Comparison of ENCODE assay signal across 20 cellular contexts in the genomic region with DNA sequence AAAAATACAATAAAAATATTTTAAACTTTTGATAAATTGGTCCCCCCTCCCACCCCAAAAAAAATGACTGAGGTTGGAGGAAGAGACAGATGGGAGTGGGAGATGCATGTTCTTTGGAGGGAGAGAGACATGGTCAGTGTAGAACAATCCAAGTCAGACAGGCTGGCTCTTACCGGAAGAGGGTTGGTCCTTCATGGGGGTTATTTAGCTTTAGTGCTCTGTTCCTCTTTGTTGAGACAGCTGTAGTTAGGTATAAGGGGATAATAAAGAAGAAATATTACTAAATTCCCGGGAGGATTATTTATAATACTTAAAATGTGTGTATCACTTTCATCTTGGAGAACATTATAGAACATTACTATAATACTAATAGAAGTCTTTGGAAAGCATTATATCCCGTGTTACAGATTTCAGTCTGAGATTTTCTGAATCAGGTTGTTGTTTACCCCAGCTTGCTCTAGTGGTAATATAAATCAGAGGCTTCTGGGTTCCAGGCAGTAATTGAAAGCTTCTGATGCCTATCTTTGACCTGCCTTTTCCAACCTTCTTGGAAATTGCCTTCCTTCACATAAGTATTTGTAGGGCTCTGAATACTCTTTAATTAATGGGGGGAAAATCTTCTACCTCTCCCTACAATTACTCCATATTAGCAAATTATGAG.
DNase-seq lines count a peak whose midpoint lies in the region; ATAC-seq, FAIRE-seq and TF ChIP-seq lines count a peak whose summit lies in the region.
"Had no signal": no experiment of that assay in that cellular context is flagged by ENCODE, and none has a peak within 500 bp of the region (broad histone marks: within the 10 kb centered on the region; RNA-seq: fewer than 3 reads in every experiment).

No MANE protein-coding gene starts in this region.

- TF ChIP-seq EP300 in A549 (IDR thresholded peaks at IDR 0.05) = no peak
- no peak for TF ChIP-seq EP300 in K562 (IDR thresholded peaks at IDR 0.05; ENCODE audit: low read length)

- H3K27ac ChIP-seq in A549 (peak overlapping the region; percentile 59 to 84), K562 (ENCODE audit: extremely low read depth, low read depth, low read length) (no peak overlapping the region), MM.1S (ENCODE audit: low read length) (no peak overlapping the region)

- H3K9ac ChIP-seq in K562 (ENCODE audit: insufficient read depth in 1 of 2, low read depth in 2 of 2, low read length in 2 of 2) (no peak overlapping the region), MM.1S (ENCODE audit: low read length) (no peak overlapping the region)

- WGBS in A549 (ENCODE audit: missing lambda C conversion rate) = 87% methylated on average over 3 of the region's 3 CpGs
- 11% methylated on average over 3 of the region's 3 CpGs for WGBS in K562 (ENCODE audit: insufficient coverage, low coverage, missing lambda C conversion rate)

- no peaks in the 10 kb centered on the region for H3K9me3 ChIP-seq in A549
- H3K9me3 ChIP-seq in K562 (replicated peaks; ENCODE audit: control insufficient read depth, insufficient read depth, low read depth, low read length) = no peaks in the 10 kb centered on the region
- no peaks in the 10 kb centered on the region for H3K9me3 ChIP-seq in mucosa of descending colon
- no peaks in the 10 kb centered on the region for H3K9me3 ChIP-seq in MM.1S (replicated peaks; ENCODE audit: insufficient read depth, low read length)

- intact Hi-C loops in K562 (cut with micrococcal nuclease) (no loop called here), mucosa of descending colon (cut with DNase I, micrococcal nuclease) (no loop called here)

- no TSS peak for BruUV-seq in K562 (replicated peaks; lab: Mats Ljungman, UMichigan)

- no peak for ATAC-seq in A549
- ATAC-seq in K562 = no peak
- ATAC-seq in mucosa of descending colon = peak; percentile 32
- ATAC-seq: CD8-positive, alpha-beta T cell had no signal

- FAIRE-seq in A549 (lab: Jason Lieb, UNC) (no peak), K562 (lab: Jason Lieb, UNC) (no peak)
- FAIRE-seq: D721Med had no signal

- H3F3A ChIP-seq in MM.1S (ENCODE audit: insufficient read depth, low read length) = peaks cover 7% of the 10 kb centered on the region; the same call in 1 of the 2 replicates

- no peaks in the 10 kb centered on the region for H3K9me1 ChIP-seq in K562 (ENCODE audit: control insufficient read depth, insufficient read depth, low read length)

- no peak for TF ChIP-seq RAD21 in A549 (conservative IDR thresholded peaks at IDR 0.05 in 1 of 2, IDR thresholded peaks at IDR 0.05 in 1 of 2)
- TF ChIP-seq RAD21 in K562 (CRISPR knock-in tag; conservative IDR thresholded peaks at IDR 0.05 in 1 of 2, IDR thresholded peaks at IDR 0.05 in 1 of 2) = no peak

- H3K9me2 ChIP-seq in MM.1S (replicated peaks; ENCODE audit: insufficient read depth, low read length) = no peaks in the 10 kb centered on the region

- in situ Hi-C loops in K562 (cut with MboI) = no loop called here

- TF ChIP-seq CTCF in A549 (IDR thresholded peaks at IDR 0.05) (no peak), K562 (IDR thresholded peaks at IDR 0.05 in 2 of 3, conservative IDR thresholded peaks at IDR 0.05 in 1 of 3; ENCODE audit: insufficient read depth in 2 of 3, low read depth in 1 of 3, low read length in 3 of 3) (no peak), mucosa of descending colon (IDR thresholded peaks at IDR 0.05) (no peak), MM.1S (IDR thresholded peaks at IDR 0.05; ENCODE audit: low read length) (no peak)

- CTCF ChIA-PET in A549 (lab: Yijun Ruan, JAX) = interaction anchor here (1.4 kb wide), 1 partner anchor 437 kb away, joined by 5 read pairs; no protein-coding TSS in a partner anchor
- CTCF ChIA-PET in K562 (lab: Yijun Ruan, JAX; ENCODE audit: low intra/inter-chr PET ratio) = no interaction called here

- H3K4me3 ChIP-seq in A549 = no peak overlapping the region
- no peak overlapping the region for H3K4me3 ChIP-seq in K562
- H3K4me3 ChIP-seq in mucosa of descending colon = no peak overlapping the region
- H3K4me3 ChIP-seq in MM.1S (ENCODE audit: low read length) = no peak overlapping the region

- DNase-seq in A549 (ENCODE audit: low read depth in 1 of 2, low spot score in 1 of 2) (no peak), NOMO-1 (lab: John Stamatoyannopoulos, UW; ENCODE audit: unreplicated experiment in 2 of 2) (peak; percentile 23 to 54), K562 (ENCODE audit: extremely low read depth in 1 of 4, low spot score in 3 of 4) (peak in 1 of 4 experiments; percentile 17), mucosa of descending colon (no peak), MM.1S (no peak), NCI-H69 (lab: John Stamatoyannopoulos, UW) (no peak), NCI-H524 treated with DMSO at 0.1 percent for 48 hours (lab: John Stamatoyannopoulos, UW) (no peak)
- DNase-seq: ACHN; CD8-positive, alpha-beta T cell; DND-41; GDM1; HFFc6; IMR-90; NCI-H1048; NCI-H2107; NCI-H345; NCI-H748 treated with DMSO at 0.1 percent for 48 hours; OCI-M1; RPMI8226 had no signal

- POLR2A ChIA-PET in A549 (lab: Yijun Ruan, JAX) = no interaction called here
- POLR2A ChIA-PET in K562 (lab: Yijun Ruan, JAX) = interaction anchor here (0.7 kb wide), 1 partner anchor 727 kb away, joined by 3 read pairs; no protein-coding TSS in a partner anchor

- H3K4me2 ChIP-seq in A549 (no peak overlapping the region), K562 (ENCODE audit: insufficient read depth, low read length) (no peak overlapping the region), MM.1S (ENCODE audit: low read depth, low read length) (no peak overlapping the region)

- no peak overlapping the region for H2AFZ ChIP-seq in K562 (ENCODE audit: low read depth, low read length)
- H2AFZ ChIP-seq in MM.1S (ENCODE audit: low read length) = no peak overlapping the region

- H4K20me1 ChIP-seq in K562 (replicated peaks; ENCODE audit: control insufficient read depth, insufficient read depth, low read length) = no peaks in the 10 kb centered on the region
- H4K20me1 ChIP-seq in MM.1S (ENCODE audit: insufficient read depth, low read length) = no peaks in the 10 kb centered on the region

- H3K27me3 ChIP-seq in K562 (ENCODE audit: control insufficient read depth in 2 of 2, insufficient read depth in 2 of 2, low read length in 2 of 2) = peaks cover 2% of the 10 kb centered on the region in 2 experiments; a peak in 1 of 5 replicates
- no peaks in the 10 kb centered on the region; the same call in 1 of the 2 replicates for H3K27me3 ChIP-seq in MM.1S (replicated peaks; ENCODE audit: insufficient read depth, low read length)

- H3K4me1 ChIP-seq in A549 (peaks cover 74% of the 10 kb centered on the region), K562 (replicated peaks in 1 of 2; ENCODE audit: control insufficient read depth in 2 of 2, insufficient read depth in 2 of 2, low read length in 2 of 2) (peaks cover 0 to 10% of the 10 kb centered on the region in 2 experiments; a peak in 2 of 5 replicates), mucosa of descending colon (ENCODE audit: low read depth) (peaks cover 33% of the 10 kb centered on the region), MM.1S (ENCODE audit: low read length) (peaks cover 19% of the 10 kb centered on the region)

- no peak for TF ChIP-seq POLR2A in A549 (IDR thresholded peaks at IDR 0.05; ENCODE audit: low read length)
- TF ChIP-seq POLR2A in K562 (conservative IDR thresholded peaks at IDR 0.05) = no peak

- H3K79me2 ChIP-seq in K562 (ENCODE audit: control insufficient read depth, insufficient read depth, low read length) = no peaks in the 10 kb centered on the region
- H3K79me2 ChIP-seq in MM.1S (ENCODE audit: low read length) = peaks cover 6% of the 10 kb centered on the region

- no peaks in the 10 kb centered on the region for H3K36me3 ChIP-seq in K562 (ENCODE audit: control insufficient read depth, insufficient read depth, low read length)
- H3K36me3 ChIP-seq in mucosa of descending colon (ENCODE audit: low read depth) = no peaks in the 10 kb centered on the region
- no peaks in the 10 kb centered on the region for H3K36me3 ChIP-seq in MM.1S (replicated peaks; ENCODE audit: insufficient read depth, low read length)

TF ChIP-seq in A549, 52 proteins besides CTCF, POLR2A, EP300 and RAD21:
- TF ChIP-seq HDAC2 (IDR thresholded peaks at IDR 0.05) (no peak), BHLHE40 (IDR thresholded peaks at IDR 0.05; ENCODE audit: low read depth, low read length) (no peak), HOXB13 (CRISPR knock-in tag; IDR thresholded peaks at IDR 0.05; ENCODE audit: low read depth) (no peak), PHF8 (IDR thresholded peaks at IDR 0.05; ENCODE audit: borderline replicate concordance, low read depth) (no peak), MAX (IDR thresholded peaks at IDR 0.05) (no peak), RNF2 (IDR thresholded peaks at IDR 0.05; ENCODE audit: borderline replicate concordance, low read depth) (no peak), RFX5 (IDR thresholded peaks at IDR 0.05) (no peak), NR3C1 (IDR thresholded peaks at IDR 0.05) (no peak), ZSCAN20 (CRISPR knock-in tag; IDR thresholded peaks at IDR 0.05) (no peak), ZC3H11A (IDR thresholded peaks at IDR 0.05) (no peak), ZNF302 (CRISPR knock-in tag; IDR thresholded peaks at IDR 0.05) (no peak)

TF ChIP-seq in K562, 482 proteins besides CTCF, POLR2A, EP300 and RAD21 (continues in another document):
- TF ChIP-seq FOXA3 (CRISPR knock-in tag; conservative IDR thresholded peaks at IDR 0.05 in 1 of 2, IDR thresholded peaks at IDR 0.05 in 1 of 2) (peak in 1 of 2 experiments; percentile 61; a peak in 2 of 4 replicates), ZNF511 (CRISPR knock-in tag; IDR thresholded peaks at IDR 0.05) (no peak), TCF7 (IDR thresholded peaks at IDR 0.05; ENCODE audit: borderline replicate concordance) (no peak), TFAM (CRISPR knock-in tag; conservative IDR thresholded peaks at IDR 0.05) (no peak), MEIS2 (IDR thresholded peaks at IDR 0.05; ENCODE audit: partially characterized antibody) (peak; percentile 27), LARP7 (IDR thresholded peaks at IDR 0.05) (no peak), KDM5B (IDR thresholded peaks at IDR 0.05; ENCODE audit: insufficient replicate concordance, low read depth, low read length) (no peak), HDAC2 (IDR thresholded peaks at IDR 0.05) (0 out of 2 replicates have a peak, but pooled peaks have one; percentile 42), SUPT5H (IDR thresholded peaks at IDR 0.05) (no peak), EZH2 (IDR thresholded peaks at IDR 0.05; ENCODE audit: borderline replicate concordance, low read depth, low read length) (no peak)

Comparison
In these comparisons a context has a peak if more than half of its experiments do, and no peak if none do; other contexts are left out.
1. DNase-seq: peak in NOMO-1 (2 of 2); none in A549 (0 of 2), mucosa of descending colon (0 of 3), MM.1S (single experiment), NCI-H69 (single experiment) and NCI-H524 treated with DMSO at 0.1 percent for 48 hours (single experiment).
2. H3K27ac ChIP-seq: peak in A549 (2 of 2); none in K562 (single experiment) and MM.1S (single experiment).
3. Of the 35 proteins assayed by ChIP-seq in both K562 and A549: peak only in K562: HDAC2 and KDM1A; only in A549: none; in both: none; in neither: 32; mixed calls (peak in some experiments, not most) for 1.